9 cellular contexts compared by ENCODE assay signal in the genomic region with DNA sequence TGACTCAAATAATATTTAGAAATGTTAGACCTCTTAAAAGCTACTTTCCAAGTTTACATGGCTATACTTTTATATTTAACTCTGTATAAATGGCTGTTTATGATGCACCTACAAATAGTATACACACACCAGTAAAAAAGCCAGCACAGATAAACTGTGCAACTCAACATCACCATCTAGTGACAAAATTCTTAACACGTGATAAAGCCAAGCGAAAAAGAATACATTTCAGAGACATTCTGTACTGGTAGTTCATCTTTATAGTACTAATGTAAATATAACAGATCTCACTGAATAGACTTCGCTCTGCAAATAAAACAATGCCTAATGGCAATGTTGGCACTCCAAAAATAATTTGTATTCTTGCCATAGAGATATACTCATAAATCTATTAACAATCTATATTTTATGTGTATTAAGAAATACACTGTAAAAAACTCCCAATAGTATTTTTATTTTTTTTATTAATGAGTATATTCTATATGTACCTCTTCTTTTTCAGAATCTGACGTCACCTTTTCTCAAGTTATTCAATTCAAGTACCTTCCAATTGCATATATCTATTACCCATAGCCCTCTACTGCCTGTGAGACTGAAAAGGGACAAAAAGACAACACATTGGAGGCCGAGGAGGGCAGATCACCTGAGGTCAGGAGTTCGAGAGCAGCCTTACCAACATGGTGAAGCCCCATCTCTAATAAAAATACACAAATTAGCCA.
A peak's percentile ranks its signal among the peaks of the same experiment; 100 is the strongest.
DNase-seq lines count a peak whose midpoint lies in the region; ATAC-seq and TF ChIP-seq lines count a peak whose summit lies in the region.
"Had no signal": no experiment of that assay in that cellular context is flagged by ENCODE, and none has a peak within 500 bp of the region (broad histone marks: within the 10 kb centered on the region; RNA-seq: fewer than 3 reads in every experiment).

No MANE protein-coding gene starts in this region.

- peak; percentile 72 for ATAC-seq in HG02678 (IDR thresholded peaks at IDR 0.05; ENCODE audit: unreplicated experiment)

- DNase-seq in NCI-H1417 (lab: John Stamatoyannopoulos, UW) (peak; percentile 23 to 58 (median 28)), NCI-H1417 treated with DMSO at 0.1 percent for 48 hours (lab: John Stamatoyannopoulos, UW) (no peak), NCI-H69 (lab: John Stamatoyannopoulos, UW) (peak; percentile 61), epithelial cell of proximal tubule (ENCODE audit: low read depth) (peak; percentile 9), retina (peak; percentile 38), OCI-M2 (lab: John Stamatoyannopoulos, UW; ENCODE audit: unreplicated experiment) (no peak), middle frontal gyrus (ENCODE audit: extremely low spot score, low spot score) (no peak)

- peak; percentile 67 for TF ChIP-seq CTCF in epithelial cell of proximal tubule (conservative IDR thresholded peaks at IDR 0.05; ENCODE audit: low read depth, low read length)

- no peak overlapping the region for H3K4me3 ChIP-seq in epithelial cell of proximal tubule (ENCODE audit: low read depth, low read length)
- H3K4me3 ChIP-seq: BLaER1 treated with 17β-estradiol and CSF1 and Interleukin-3, amounts not matched to agents 10 nM and 100 nM had no signal

Comparison
In these comparisons a context has a peak if more than half of its experiments do, and no peak if none do; other contexts are left out.
1. DNase-seq: peak in NCI-H1417 (3 of 3), NCI-H69 (single experiment), epithelial cell of proximal tubule (single experiment) and retina (single experiment); none in NCI-H1417 treated with DMSO at 0.1 percent for 48 hours (single experiment), OCI-M2 (single experiment) and middle frontal gyrus (single experiment).